In genomic region chr16:48146710-48147109, GRCh38 we compare ENCODE assay signal across 2 cellular contexts.
TF ChIP-seq lines count a peak whose summit lies in the region.

No MANE protein-coding gene starts in this region.

TF ChIP-seq in HEK293, 187 proteins besides CTCF, POLR2A, EP300 and RAD21:
- TF ChIP-seq SCRT1 (tag by site-specific recombination; IDR thresholded peaks at IDR 0.05; ENCODE audit: borderline replicate concordance) (no peak), ZFHX2 (tag by site-specific recombination; conservative IDR thresholded peaks at IDR 0.05) (0 out of 2 replicates have a peak, but pooled peaks have one; percentile 10), ZNF175 (tag by site-specific recombination; IDR thresholded peaks at IDR 0.05) (no peak), ZBTB1 (tag by site-specific recombination; IDR thresholded peaks at IDR 0.05) (no peak), ZNF548 (tag by site-specific recombination; IDR thresholded peaks at IDR 0.05) (no peak), ZNF146 (tag by site-specific recombination; IDR thresholded peaks at IDR 0.05) (no peak), ZNF791 (tag by site-specific recombination; IDR thresholded peaks at IDR 0.05) (no peak)
- TF ChIP-seq, protein P1, sequence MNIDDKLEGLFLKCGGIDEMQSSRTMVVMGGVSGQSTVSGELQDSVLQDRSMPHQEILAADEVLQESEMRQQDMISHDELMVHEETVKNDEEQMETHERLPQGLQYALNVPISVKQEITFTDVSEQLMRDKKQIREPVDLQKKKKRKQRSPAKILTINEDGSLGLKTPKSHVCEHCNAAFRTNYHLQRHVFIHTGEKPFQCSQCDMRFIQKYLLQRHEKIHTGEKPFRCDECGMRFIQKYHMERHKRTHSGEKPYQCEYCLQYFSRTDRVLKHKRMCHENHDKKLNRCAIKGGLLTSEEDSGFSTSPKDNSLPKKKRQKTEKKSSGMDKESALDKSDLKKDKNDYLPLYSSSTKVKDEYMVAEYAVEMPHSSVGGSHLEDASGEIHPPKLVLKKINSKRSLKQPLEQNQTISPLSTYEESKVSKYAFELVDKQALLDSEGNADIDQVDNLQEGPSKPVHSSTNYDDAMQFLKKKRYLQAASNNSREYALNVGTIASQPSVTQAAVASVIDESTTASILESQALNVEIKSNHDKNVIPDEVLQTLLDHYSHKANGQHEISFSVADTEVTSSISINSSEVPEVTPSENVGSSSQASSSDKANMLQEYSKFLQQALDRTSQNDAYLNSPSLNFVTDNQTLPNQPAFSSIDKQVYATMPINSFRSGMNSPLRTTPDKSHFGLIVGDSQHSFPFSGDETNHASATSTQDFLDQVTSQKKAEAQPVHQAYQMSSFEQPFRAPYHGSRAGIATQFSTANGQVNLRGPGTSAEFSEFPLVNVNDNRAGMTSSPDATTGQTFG (tag by site-specific recombination; IDR thresholded peaks at IDR 0.05; ENCODE audit: borderline replicate concordance), result no peak
- TF ChIP-seq, protein P2, sequence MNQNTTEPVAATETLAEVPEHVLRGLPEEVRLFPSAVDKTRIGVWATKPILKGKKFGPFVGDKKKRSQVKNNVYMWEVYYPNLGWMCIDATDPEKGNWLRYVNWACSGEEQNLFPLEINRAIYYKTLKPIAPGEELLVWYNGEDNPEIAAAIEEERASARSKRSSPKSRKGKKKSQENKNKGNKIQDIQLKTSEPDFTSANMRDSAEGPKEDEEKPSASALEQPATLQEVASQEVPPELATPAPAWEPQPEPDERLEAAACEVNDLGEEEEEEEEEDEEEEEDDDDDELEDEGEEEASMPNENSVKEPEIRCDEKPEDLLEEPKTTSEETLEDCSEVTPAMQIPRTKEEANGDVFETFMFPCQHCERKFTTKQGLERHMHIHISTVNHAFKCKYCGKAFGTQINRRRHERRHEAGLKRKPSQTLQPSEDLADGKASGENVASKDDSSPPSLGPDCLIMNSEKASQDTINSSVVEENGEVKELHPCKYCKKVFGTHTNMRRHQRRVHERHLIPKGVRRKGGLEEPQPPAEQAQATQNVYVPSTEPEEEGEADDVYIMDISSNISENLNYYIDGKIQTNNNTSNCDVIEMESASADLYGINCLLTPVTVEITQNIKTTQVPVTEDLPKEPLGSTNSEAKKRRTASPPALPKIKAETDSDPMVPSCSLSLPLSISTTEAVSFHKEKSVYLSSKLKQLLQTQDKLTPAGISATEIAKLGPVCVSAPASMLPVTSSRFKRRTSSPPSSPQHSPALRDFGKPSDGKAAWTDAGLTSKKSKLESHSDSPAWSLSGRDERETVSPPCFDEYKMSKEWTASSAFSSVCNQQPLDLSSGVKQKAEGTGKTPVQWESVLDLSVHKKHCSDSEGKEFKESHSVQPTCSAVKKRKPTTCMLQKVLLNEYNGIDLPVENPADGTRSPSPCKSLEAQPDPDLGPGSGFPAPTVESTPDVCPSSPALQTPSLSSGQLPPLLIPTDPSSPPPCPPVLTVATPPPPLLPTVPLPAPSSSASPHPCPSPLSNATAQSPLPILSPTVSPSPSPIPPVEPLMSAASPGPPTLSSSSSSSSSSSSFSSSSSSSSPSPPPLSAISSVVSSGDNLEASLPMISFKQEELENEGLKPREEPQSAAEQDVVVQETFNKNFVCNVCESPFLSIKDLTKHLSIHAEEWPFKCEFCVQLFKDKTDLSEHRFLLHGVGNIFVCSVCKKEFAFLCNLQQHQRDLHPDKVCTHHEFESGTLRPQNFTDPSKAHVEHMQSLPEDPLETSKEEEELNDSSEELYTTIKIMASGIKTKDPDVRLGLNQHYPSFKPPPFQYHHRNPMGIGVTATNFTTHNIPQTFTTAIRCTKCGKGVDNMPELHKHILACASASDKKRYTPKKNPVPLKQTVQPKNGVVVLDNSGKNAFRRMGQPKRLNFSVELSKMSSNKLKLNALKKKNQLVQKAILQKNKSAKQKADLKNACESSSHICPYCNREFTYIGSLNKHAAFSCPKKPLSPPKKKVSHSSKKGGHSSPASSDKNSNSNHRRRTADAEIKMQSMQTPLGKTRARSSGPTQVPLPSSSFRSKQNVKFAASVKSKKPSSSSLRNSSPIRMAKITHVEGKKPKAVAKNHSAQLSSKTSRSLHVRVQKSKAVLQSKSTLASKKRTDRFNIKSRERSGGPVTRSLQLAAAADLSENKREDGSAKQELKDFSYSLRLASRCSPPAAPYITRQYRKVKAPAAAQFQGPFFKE (tag by site-specific recombination; IDR thresholded peaks at IDR 0.05; ENCODE audit: borderline replicate concordance), result no peak
- TF ChIP-seq, protein P3, sequence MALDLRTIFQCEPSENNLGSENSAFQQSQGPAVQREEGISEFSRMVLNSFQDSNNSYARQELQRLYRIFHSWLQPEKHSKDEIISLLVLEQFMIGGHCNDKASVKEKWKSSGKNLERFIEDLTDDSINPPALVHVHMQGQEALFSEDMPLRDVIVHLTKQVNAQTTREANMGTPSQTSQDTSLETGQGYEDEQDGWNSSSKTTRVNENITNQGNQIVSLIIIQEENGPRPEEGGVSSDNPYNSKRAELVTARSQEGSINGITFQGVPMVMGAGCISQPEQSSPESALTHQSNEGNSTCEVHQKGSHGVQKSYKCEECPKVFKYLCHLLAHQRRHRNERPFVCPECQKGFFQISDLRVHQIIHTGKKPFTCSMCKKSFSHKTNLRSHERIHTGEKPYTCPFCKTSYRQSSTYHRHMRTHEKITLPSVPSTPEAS (tag by site-specific recombination; IDR thresholded peaks at IDR 0.05), result peak; percentile 76

TF ChIP-seq in IMR-90, 13 proteins besides CTCF, POLR2A, EP300 and RAD21:
- TF ChIP-seq SMC3 (IDR thresholded peaks at IDR 0.05; ENCODE audit: low read depth, low read length) (no peak), CEBPB (IDR thresholded peaks at IDR 0.05; ENCODE audit: low read depth, low read length) (no peak), MAFK (IDR thresholded peaks at IDR 0.05; ENCODE audit: low read depth, low read length) (no peak), MXI1 (IDR thresholded peaks at IDR 0.05; ENCODE audit: borderline replicate concordance, low read depth, low read length) (no peak), USF2 (IDR thresholded peaks at IDR 0.05; ENCODE audit: low read depth, low read length) (no peak), BHLHE40 (IDR thresholded peaks at IDR 0.05; ENCODE audit: low read depth, low read length) (no peak), RFX5 (IDR thresholded peaks at IDR 0.05; ENCODE audit: low read depth, low read length) (no peak), FOS (IDR thresholded peaks at IDR 0.05; ENCODE audit: low read depth, low read length) (no peak), CHD1 (IDR thresholded peaks at IDR 0.05; ENCODE audit: low read depth, low read length) (no peak)
TF ChIP-seq in IMR-90: peak in this region for 0.
